ENCODE assay signal across 1 cellular context in the genomic region with DNA sequence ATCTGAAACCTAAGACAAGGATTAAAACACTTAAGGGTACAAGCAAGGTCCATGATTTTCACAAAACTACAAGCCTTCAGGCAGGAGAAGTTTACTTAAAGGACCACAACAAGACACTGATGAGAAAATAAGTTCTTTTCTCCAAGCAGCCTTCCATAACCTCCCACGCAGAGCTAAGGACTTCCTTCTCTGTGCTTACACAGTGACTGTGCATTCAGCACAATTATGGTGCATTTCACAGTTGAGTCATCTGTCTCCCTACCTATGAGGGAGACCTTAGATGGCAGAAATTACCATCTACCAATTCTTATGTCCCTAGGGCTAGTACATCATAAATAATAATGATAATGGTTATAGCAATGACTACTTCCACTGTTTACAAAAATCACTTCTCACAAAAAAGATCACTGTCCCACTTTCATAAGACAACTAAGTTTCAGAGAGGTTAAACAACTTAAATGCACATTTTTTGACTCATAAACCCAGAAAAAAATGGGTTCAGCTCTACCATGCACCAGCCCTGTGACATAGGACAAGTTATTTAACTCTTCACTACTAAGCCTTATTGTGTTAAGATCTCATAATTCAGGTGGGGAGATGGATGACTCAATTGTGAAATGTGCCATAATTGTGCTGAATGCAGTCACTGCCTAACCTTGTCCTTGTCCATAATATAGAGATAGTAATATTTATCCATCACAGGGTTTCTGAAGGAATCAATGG.
A peak's percentile ranks its signal among the peaks of the same experiment; 100 is the strongest.
TF ChIP-seq lines count a peak whose summit lies in the region.

No MANE protein-coding gene starts in this region.

TF ChIP-seq in GM12878, 131 proteins besides CTCF, POLR2A, EP300 and RAD21 (continued from another document):
- TF ChIP-seq, protein P1, sequence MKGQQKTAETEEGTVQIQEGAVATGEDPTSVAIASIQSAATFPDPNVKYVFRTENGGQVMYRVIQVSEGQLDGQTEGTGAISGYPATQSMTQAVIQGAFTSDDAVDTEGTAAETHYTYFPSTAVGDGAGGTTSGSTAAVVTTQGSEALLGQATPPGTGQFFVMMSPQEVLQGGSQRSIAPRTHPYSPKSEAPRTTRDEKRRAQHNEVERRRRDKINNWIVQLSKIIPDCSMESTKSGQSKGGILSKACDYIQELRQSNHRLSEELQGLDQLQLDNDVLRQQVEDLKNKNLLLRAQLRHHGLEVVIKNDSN (IDR thresholded peaks at IDR 0.05; ENCODE audit: borderline replicate concordance, extremely low read length, insufficient read depth, low read depth, low read length): no peak
- TF ChIP-seq CHD2 (IDR thresholded peaks at IDR 0.05; ENCODE audit: borderline replicate concordance, low read depth, low read length): no peak
- TF ChIP-seq, protein P2, sequence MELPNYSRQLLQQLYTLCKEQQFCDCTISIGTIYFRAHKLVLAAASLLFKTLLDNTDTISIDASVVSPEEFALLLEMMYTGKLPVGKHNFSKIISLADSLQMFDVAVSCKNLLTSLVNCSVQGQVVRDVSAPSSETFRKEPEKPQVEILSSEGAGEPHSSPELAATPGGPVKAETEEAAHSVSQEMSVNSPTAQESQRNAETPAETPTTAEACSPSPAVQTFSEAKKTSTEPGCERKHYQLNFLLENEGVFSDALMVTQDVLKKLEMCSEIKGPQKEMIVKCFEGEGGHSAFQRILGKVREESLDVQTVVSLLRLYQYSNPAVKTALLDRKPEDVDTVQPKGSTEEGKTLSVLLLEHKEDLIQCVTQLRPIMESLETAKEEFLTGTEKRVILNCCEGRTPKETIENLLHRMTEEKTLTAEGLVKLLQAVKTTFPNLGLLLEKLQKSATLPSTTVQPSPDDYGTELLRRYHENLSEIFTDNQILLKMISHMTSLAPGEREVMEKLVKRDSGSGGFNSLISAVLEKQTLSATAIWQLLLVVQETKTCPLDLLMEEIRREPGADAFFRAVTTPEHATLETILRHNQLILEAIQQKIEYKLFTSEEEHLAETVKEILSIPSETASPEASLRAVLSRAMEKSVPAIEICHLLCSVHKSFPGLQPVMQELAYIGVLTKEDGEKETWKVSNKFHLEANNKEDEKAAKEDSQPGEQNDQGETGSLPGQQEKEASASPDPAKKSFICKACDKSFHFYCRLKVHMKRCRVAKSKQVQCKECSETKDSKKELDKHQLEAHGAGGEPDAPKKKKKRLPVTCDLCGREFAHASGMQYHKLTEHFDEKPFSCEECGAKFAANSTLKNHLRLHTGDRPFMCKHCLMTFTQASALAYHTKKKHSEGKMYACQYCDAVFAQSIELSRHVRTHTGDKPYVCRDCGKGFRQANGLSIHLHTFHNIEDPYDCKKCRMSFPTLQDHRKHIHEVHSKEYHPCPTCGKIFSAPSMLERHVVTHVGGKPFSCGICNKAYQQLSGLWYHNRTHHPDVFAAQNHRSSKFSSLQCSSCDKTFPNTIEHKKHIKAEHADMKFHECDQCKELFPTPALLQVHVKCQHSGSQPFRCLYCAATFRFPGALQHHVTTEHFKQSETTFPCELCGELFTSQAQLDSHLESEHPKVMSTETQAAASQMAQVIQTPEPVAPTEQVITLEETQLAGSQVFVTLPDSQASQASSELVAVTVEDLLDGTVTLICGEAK (IDR thresholded peaks at IDR 0.05; ENCODE audit: borderline replicate concordance): no peak
- TF ChIP-seq CREB1 (IDR thresholded peaks at IDR 0.05; ENCODE audit: low read depth): 0 out of 2 replicates have a peak, but pooled peaks have one; percentile 19
- no peak for TF ChIP-seq HCFC1 (IDR thresholded peaks at IDR 0.05; ENCODE audit: low read length)
